In the genomic region with DNA sequence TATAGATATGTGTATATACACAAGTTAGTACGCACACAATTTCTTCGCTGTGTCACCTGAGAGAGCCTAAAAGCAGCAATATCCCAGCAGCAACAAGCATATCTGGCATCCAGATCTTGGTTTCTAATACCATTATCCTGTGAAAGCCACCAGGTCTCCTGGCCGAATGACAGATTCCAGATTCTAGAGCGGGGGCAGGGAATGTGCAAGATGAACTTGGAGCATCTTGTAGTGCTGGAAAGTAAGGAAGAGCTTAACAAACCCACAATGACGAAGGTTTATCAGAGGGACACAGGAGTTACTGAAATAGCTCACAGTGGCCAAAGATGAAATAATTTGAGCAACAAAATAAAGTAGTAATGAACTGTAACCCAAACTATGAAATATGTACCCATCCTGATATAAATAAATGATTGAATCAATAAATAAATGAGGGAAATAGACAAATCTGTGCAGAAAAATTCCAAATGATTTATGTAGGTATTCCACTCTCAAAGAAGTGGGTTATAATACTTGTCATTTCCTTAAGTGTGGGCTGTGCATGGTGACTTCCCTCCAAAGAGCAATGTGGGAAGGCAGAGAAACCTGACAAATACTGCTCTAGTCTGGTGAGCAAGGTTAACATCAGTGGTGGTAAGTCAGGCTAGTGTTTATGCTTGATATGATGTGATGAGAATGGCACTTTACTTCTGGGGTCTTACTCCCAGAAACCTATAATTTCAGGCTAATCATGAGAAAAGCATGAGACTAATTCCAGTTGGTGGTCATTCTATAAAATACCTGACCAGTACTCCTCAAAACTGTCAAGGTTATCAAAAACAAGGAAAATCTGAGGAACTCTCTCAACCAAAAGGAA, we compare ENCODE assay signal across 23 cellular contexts.
A peak's percentile ranks its signal among the peaks of the same experiment; 100 is the strongest.
DNase-seq lines count a peak whose midpoint lies in the region; ATAC-seq and TF ChIP-seq lines count a peak whose summit lies in the region.
"Had no signal": no experiment of that assay in that cellular context is flagged by ENCODE, and none has a peak within 500 bp of the region (broad histone marks: within the 10 kb centered on the region; RNA-seq: fewer than 3 reads in every experiment).

No MANE protein-coding gene starts in this region.

- POLR2A ChIA-PET in HEK293 (lab: Yijun Ruan, JAX) (interaction anchor here (0.6 kb wide), 1 partner anchor 47 kb away, joined by 4 read pairs; no protein-coding TSS in a partner anchor), SK-N-SH (lab: Yijun Ruan, JAX) (no interaction called here)

- H3F3A ChIP-seq in SK-N-SH (replicated peaks; ENCODE audit: insufficient read depth): peaks cover 29% of the 10 kb centered on the region

- H3K4me1 ChIP-seq in HEK293 (ENCODE audit: control insufficient read depth, insufficient read depth, low read length): no peaks in the 10 kb centered on the region
- H3K4me1 ChIP-seq in SK-N-SH (ENCODE audit: control insufficient read depth in 1 of 2, insufficient read depth in 2 of 2, low read depth in 1 of 2, low read length in 1 of 2): peaks cover 8 to 50% of the 10 kb centered on the region in 2 experiments
- H3K4me1 ChIP-seq: upper lobe of right lung had no signal

- no peaks in the 10 kb centered on the region for H4K20me1 ChIP-seq in SK-N-SH (ENCODE audit: insufficient read depth)

- TF ChIP-seq EP300 in SK-N-SH (IDR thresholded peaks at IDR 0.05; ENCODE audit: borderline replicate concordance in 1 of 2, low read depth in 1 of 2, low read length in 1 of 2): 0 out of 4 replicates have a peak, but pooled peaks of 1 of the 2 experiments have one; percentile 42

- TF ChIP-seq RAD21 in SK-N-SH (IDR thresholded peaks at IDR 0.05; ENCODE audit: low read length): no peak

- H3K27me3 ChIP-seq in SK-N-SH (ENCODE audit: insufficient read depth): no peaks in the 10 kb centered on the region
- H3K27me3 ChIP-seq: BLaER1 treated with 17β-estradiol and CSF1 and Interleukin-3, amounts not matched to agents 10 nM and 100 nM; left lung; upper lobe of right lung had no signal

- H3K4me3 ChIP-seq in HEK293 (ENCODE audit: low read depth, low read length) (no peak overlapping the region), SK-N-SH (ENCODE audit: low read depth in 2 of 2, low read length in 1 of 2) (no peak overlapping the region)
- H3K4me3 ChIP-seq: BLaER1 treated with 17β-estradiol and CSF1 and Interleukin-3, amounts not matched to agents 10 nM and 100 nM; left lung; SK-N-MC; upper lobe of right lung had no signal

- peak; percentile 21 for DNase-seq in CD1c-positive myeloid dendritic cell (ENCODE audit: extremely low spot score)
- DNase-seq in SK-N-SH: no peak
- peak; percentile 93 for DNase-seq in islet precursor cell
- DNase-seq in stimulated activated CD4-positive, alpha-beta T cell treated with anti-CD3 and anti-CD28 coated beads, Interleukin-1b, Interleukin-23, amount 100 ng/mL, for 48 hours: no peak
- DNase-seq in DMS79 treated with DMSO at 0.1 percent for 48 hours (lab: John Stamatoyannopoulos, UW): no peak
- DNase-seq in OCI-M2 (lab: John Stamatoyannopoulos, UW; ENCODE audit: unreplicated experiment): no peak
- DNase-seq: activated CD4-positive, alpha-beta memory T cell treated with anti-CD3 and anti-CD28 coated beads, Interleukin-2, amount 10 ng/mL, durations not matched to agents 7 days and 5 days; activated CD8-positive, alpha-beta memory T cell treated with anti-CD3 and anti-CD28 coated beads, Interleukin-2, amount 50 U/mL, for 4 hours; activated naive CD4-positive, alpha-beta T cell; DND-41; mesenchymal stem cell; MV-4-11; NCI-H146; NCI-H446; NCI-H748 treated with DMSO at 0.1 percent for 48 hours; stimulated activated naive B cell treated with anti-CD40 and anti-IgM and Interleukin-4, amounts not matched to agents 10 μg/mL and 1 μg/mL and 100 μg/mL, for 72 hours; substantia nigra; upper lobe of right lung had no signal

- peaks cover 6% of the 10 kb centered on the region; the same call in 1 of the 2 replicates for H3K79me2 ChIP-seq in SK-N-SH (ENCODE audit: insufficient read depth)

- no peak for ATAC-seq in HG03039 (IDR thresholded peaks at IDR 0.05; ENCODE audit: unreplicated experiment)
- ATAC-seq: left lung; stimulated activated naive B cell treated with anti-CD40 and anti-IgM and Interleukin-4, amounts not matched to agents 10 μg/mL and 1 μg/mL and 100 μg/mL, for 72 hours; upper lobe of right lung had no signal

- no peak overlapping the region for H3K9ac ChIP-seq in SK-N-SH
- H3K9ac ChIP-seq: BLaER1 treated with 17β-estradiol and CSF1 and Interleukin-3, amounts not matched to agents 10 nM and 100 nM had no signal

- H3K27ac ChIP-seq in HEK293 (ENCODE audit: extremely low read depth, low read depth, low read length): no peak overlapping the region
- H3K27ac ChIP-seq in SK-N-SH (ENCODE audit: low read depth in 2 of 2, low read length in 1 of 2): 0 out of 4 replicates have a peak overlapping the region, but pooled peaks of 1 of the 2 experiments have one; percentile 76
- H3K27ac ChIP-seq: BLaER1 treated with 17β-estradiol and CSF1 and Interleukin-3, amounts not matched to agents 10 nM and 100 nM; left lung; SK-N-MC; upper lobe of right lung had no signal

- H3K9me3 ChIP-seq in HEK293 (ENCODE audit: control insufficient read depth, insufficient read depth, low read depth, low read length) (no peaks in the 10 kb centered on the region), SK-N-SH (no peaks in the 10 kb centered on the region)
- H3K9me3 ChIP-seq: left lung, upper lobe of right lung had no signal

- H3K36me3 ChIP-seq in HEK293 (ENCODE audit: control insufficient read depth in 2 of 2, insufficient read depth in 1 of 2, low read length in 2 of 2) (no peaks in the 10 kb centered on the region), SK-N-SH (replicated peaks in 1 of 2; ENCODE audit: control insufficient read depth in 1 of 2, insufficient read depth in 2 of 2, low read length in 1 of 2) (no peaks in the 10 kb centered on the region)
- H3K36me3 ChIP-seq: left lung, upper lobe of right lung had no signal

- 84% methylated on average over 5 of the region's 5 CpGs for WGBS in SK-N-SH (ENCODE audit: low lambda C conversion rate)

- CTCF ChIA-PET in HEK293 (lab: Yijun Ruan, JAX): no interaction called here
- CTCF ChIA-PET in SK-N-SH (lab: Yijun Ruan, JAX): interaction anchor here (0.8 to 1.0 kb wide), 2 partner anchors 11 to 27 kb away, joined by 3 read pairs; no protein-coding TSS in a partner anchor

- TF ChIP-seq CTCF in HEK293 (tag by site-specific recombination; IDR thresholded peaks at IDR 0.05) (no peak), SK-N-SH (IDR thresholded peaks at IDR 0.05) (no peak)

- no peaks in the 10 kb centered on the region for H3K9me2 ChIP-seq in SK-N-SH

- no peak overlapping the region for H2AFZ ChIP-seq in SK-N-SH (ENCODE audit: low read depth)

- H3K4me2 ChIP-seq in SK-N-SH: no peak overlapping the region

TF ChIP-seq in HEK293, 187 proteins besides CTCF, POLR2A, EP300 and RAD21:
- TF ChIP-seq ZNF660 (tag by site-specific recombination; IDR thresholded peaks at IDR 0.05) (no peak), ZNF791 (tag by site-specific recombination; IDR thresholded peaks at IDR 0.05) (no peak), SETDB1 (IDR thresholded peaks at IDR 0.05; ENCODE audit: insufficient read length, low read length) (peak; percentile 6), MEIS1 (CRISPR knock-in tag; IDR thresholded peaks at IDR 0.05; ENCODE audit: borderline replicate concordance) (no peak), MYNN (tag by site-specific recombination; IDR thresholded peaks at IDR 0.05; ENCODE audit: borderline replicate concordance) (no peak), KLF7 (tag by site-specific recombination; IDR thresholded peaks at IDR 0.05; ENCODE audit: borderline replicate concordance) (no peak), ZNF10 (tag by site-specific recombination; IDR thresholded peaks at IDR 0.05) (no peak)

TF ChIP-seq in SK-N-SH, 30 proteins besides CTCF, POLR2A, EP300 and RAD21:
- TF ChIP-seq RFX5 (IDR thresholded peaks at IDR 0.05; ENCODE audit: low read length): no peak
- TF ChIP-seq MEF2A (IDR thresholded peaks at IDR 0.05; ENCODE audit: borderline replicate concordance, low read depth): no peak
- TF ChIP-seq TEAD4 (IDR thresholded peaks at IDR 0.05; ENCODE audit: borderline replicate concordance, insufficient read depth): no peak
- TF ChIP-seq ELF1 (IDR thresholded peaks at IDR 0.05): no peak
- TF ChIP-seq POLR2AphosphoS5 (IDR thresholded peaks at IDR 0.05; ENCODE audit: low read depth, low read length): no peak
- TF ChIP-seq YY1 (IDR thresholded peaks at IDR 0.05; ENCODE audit: low read depth): no peak
- no peak for TF ChIP-seq IRF3 (IDR thresholded peaks at IDR 0.05; ENCODE audit: low read depth, low read length)
- TF ChIP-seq, protein P1, sequence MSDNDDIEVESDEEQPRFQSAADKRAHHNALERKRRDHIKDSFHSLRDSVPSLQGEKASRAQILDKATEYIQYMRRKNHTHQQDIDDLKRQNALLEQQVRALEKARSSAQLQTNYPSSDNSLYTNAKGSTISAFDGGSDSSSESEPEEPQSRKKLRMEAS (IDR thresholded peaks at IDR 0.05; ENCODE audit: low read depth): no peak
- TF ChIP-seq RCOR1 (IDR thresholded peaks at IDR 0.05; ENCODE audit: low read length): no peak
- TF ChIP-seq, protein P2, sequence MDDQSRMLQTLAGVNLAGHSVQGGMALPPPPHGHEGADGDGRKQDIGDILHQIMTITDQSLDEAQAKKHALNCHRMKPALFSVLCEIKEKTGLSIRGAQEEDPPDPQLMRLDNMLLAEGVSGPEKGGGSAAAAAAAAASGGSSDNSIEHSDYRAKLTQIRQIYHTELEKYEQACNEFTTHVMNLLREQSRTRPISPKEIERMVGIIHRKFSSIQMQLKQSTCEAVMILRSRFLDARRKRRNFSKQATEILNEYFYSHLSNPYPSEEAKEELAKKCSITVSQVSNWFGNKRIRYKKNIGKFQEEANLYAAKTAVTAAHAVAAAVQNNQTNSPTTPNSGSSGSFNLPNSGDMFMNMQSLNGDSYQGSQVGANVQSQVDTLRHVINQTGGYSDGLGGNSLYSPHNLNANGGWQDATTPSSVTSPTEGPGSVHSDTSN (IDR thresholded peaks at IDR 0.05): no peak
- peak; percentile 83 for TF ChIP-seq GATA2 (CRISPR knock-in tag; IDR thresholded peaks at IDR 0.05)
- TF ChIP-seq CHD2 (IDR thresholded peaks at IDR 0.05; ENCODE audit: low read length, partially characterized antibody): peak; percentile 41
- TF ChIP-seq FOXJ3 (CRISPR knock-in tag; IDR thresholded peaks at IDR 0.05): 0 out of 2 replicates have a peak, but pooled peaks have one; percentile 49
- TF ChIP-seq FOSL2 (IDR thresholded peaks at IDR 0.05; ENCODE audit: borderline replicate concordance, low read depth): no peak

Comparison
In these comparisons a context has a peak if more than half of its experiments do, and no peak if none do; other contexts are left out.
1. DNase-seq: peak in CD1c-positive myeloid dendritic cell (single experiment) and islet precursor cell (single experiment); none in SK-N-SH (single experiment), stimulated activated CD4-positive, alpha-beta T cell treated with anti-CD3 and anti-CD28 coated beads, Interleukin-1b, Interleukin-23, amount 100 ng/mL, for 48 hours (single experiment), DMS79 treated with DMSO at 0.1 percent for 48 hours (single experiment) and OCI-M2 (single experiment).